10 cellular contexts compared by ENCODE assay signal in genomic region chr3:11717301-11717700, GRCh38.
DNase-seq lines count a peak whose midpoint lies in the region; ATAC-seq and TF ChIP-seq lines count a peak whose summit lies in the region.
"Had no signal": no experiment of that assay in that cellular context is flagged by ENCODE, and none has a peak within 500 bp of the region (broad histone marks: within the 10 kb centered on the region; RNA-seq: fewer than 3 reads in every experiment).

No MANE protein-coding gene starts in this region.

- H3K36me3 ChIP-seq in osteoblast (ENCODE audit: insufficient read depth, low read length): no peaks in the 10 kb centered on the region

- peaks cover 40% of the 10 kb centered on the region for H3K79me2 ChIP-seq in osteoblast (ENCODE audit: insufficient read depth, low read length)

- peak overlapping the region; percentile 71 for H3K27ac ChIP-seq in osteoblast (ENCODE audit: low read depth, low read length)

- H3K4me3 ChIP-seq in AG04449 (ENCODE audit: low read depth, low read length): peak overlapping the region; percentile 21
- H3K4me3 ChIP-seq in osteoblast (ENCODE audit: insufficient read depth, low read length): peak overlapping the region; percentile 84

- DNase-seq in AG04449 (ENCODE audit: low read depth, low spot score): no peak
- peak; percentile 23 for DNase-seq in LHCN-M2 (ENCODE audit: low read depth)
- DNase-seq in dermis microvascular lymphatic vessel endothelial cell (ENCODE audit: low read depth in 2 of 2): peak; percentile 48 to 60
- DNase-seq in osteoblast (ENCODE audit: insufficient read length, low spot score, missing footprints): peak; percentile 87
- no peak for DNase-seq in RPMI8226
- DNase-seq in foreskin melanocyte: no peak
- DNase-seq: CD4-positive, alpha-beta memory T cell; stimulated activated CD4-positive, alpha-beta T cell treated with anti-CD3 and anti-CD28 coated beads, Interleukin-4, amount 100 ng/mL, for 1 hour had no signal

- H3K27me3 ChIP-seq in osteoblast (ENCODE audit: insufficient read depth, low read length): peaks cover 4% of the 10 kb centered on the region

- CTCF ChIA-PET in AG04449 (lab: Yijun Ruan, JAX): interaction anchor here (0.6 to 2.3 kb wide), 5 partner anchors 44 to 338 kb away, joined by 3 to 7 read pairs (median 5); no protein-coding TSS in a partner anchor

- H3K4me2 ChIP-seq in osteoblast (ENCODE audit: insufficient read depth, low read length): peak overlapping the region; percentile 83

- H3K4me1 ChIP-seq in osteoblast (ENCODE audit: insufficient read depth, low read length): peaks cover 16% of the 10 kb centered on the region

- peaks cover 15% of the 10 kb centered on the region for H4K20me1 ChIP-seq in osteoblast (ENCODE audit: insufficient read depth, low read length)

- no peak for ATAC-seq in HG02840 (IDR thresholded peaks at IDR 0.05; ENCODE audit: low FRiP score, unreplicated experiment)
- no peak for ATAC-seq in GM18511 (IDR thresholded peaks at IDR 0.05; ENCODE audit: unreplicated experiment)

- H3K9me3 ChIP-seq in osteoblast (ENCODE audit: low read depth, low read length): no peaks in the 10 kb centered on the region

- POLR2A ChIA-PET in AG04449 (lab: Yijun Ruan, JAX): no interaction called here

- TF ChIP-seq CTCF in AG04449 (IDR thresholded peaks at IDR 0.05; ENCODE audit: insufficient read depth, low read length, missing control alignments): no peak
- no peak for TF ChIP-seq CTCF in osteoblast (IDR thresholded peaks at IDR 0.05; ENCODE audit: extremely low read depth, low read depth, low read length)

- peak overlapping the region; percentile 3 for H2AFZ ChIP-seq in osteoblast (ENCODE audit: low read length)

Comparison
In these comparisons a context has a peak if more than half of its experiments do, and no peak if none do; other contexts are left out.
1. DNase-seq: peak in LHCN-M2 (single experiment), dermis microvascular lymphatic vessel endothelial cell (2 of 2) and osteoblast (single experiment); none in AG04449 (single experiment), RPMI8226 (single experiment) and foreskin melanocyte (single experiment).